8 cellular contexts compared by ENCODE assay signal in the genomic region with DNA sequence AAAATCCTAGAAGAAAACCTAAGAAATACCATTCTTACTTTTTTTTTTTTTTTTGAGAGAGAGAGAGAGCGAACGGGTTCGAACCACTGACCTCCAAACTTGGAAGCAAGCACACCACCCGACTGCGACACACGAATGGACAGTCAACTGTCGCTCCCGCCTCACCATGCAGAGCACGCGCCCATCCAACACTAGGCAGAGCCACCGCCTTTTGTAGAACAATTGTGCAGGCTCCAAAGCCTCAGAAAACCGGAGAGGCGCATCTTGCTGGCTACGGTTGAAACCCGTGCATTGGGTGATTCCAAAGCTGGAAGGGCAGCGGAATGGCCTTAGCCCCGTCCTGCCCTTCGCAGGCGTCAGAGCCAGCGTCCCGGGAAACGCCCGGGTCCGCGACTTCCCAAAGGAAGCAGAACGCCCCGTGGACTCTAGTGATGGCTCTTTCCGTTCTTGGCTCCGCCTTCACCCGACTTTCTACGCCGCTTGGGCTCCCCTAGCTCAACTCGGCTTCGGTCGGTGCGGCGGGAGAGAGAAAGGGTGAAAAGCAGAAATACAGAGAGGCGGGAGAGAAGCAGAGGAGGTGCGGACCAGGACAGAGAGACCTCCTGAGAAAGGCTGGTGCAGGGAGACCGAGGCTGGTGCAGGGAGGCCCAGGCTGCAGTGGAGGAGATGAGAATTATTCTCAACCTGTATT.
DNase-seq lines count a peak whose midpoint lies in the region; FAIRE-seq and TF ChIP-seq lines count a peak whose summit lies in the region.

No MANE protein-coding gene starts in this region.

- WGBS in tibial nerve, 2 donors = 8 to 9% methylated on average over 19 to 40 of the region's 40 CpGs

- peak; percentile 42 for DNase-seq in activated naive CD4-positive, alpha-beta T cell treated with anti-CD3 and anti-CD28 coated beads for 36 hours
- DNase-seq in activated naive CD4-positive, alpha-beta T cell (lab: John Stamatoyannopoulos, UW) = no peak
- DNase-seq in bronchial epithelial cell (ENCODE audit: low read depth) (peak; percentile 4), medulla oblongata (ENCODE audit: extremely low spot score) (peak; percentile 23), tibial nerve (ENCODE audit: low spot score in 2 of 2) (no peak), NCI-H82 treated with DMSO at 0.1 percent for 48 hours (lab: John Stamatoyannopoulos, UW; ENCODE audit: unreplicated experiment) (no peak), COLO668 (lab: John Stamatoyannopoulos, UW; ENCODE audit: unreplicated experiment) (no peak), COR-L47 (lab: John Stamatoyannopoulos, UW) (no peak)

- H3K27me3 Mint-ChIP-seq in activated naive CD4-positive, alpha-beta T cell treated with anti-CD3 and anti-CD28 coated beads for 36 hours (ENCODE audit: low read depth) = peaks cover 37% of the 10 kb centered on the region

- H3K4me3 Mint-ChIP-seq in activated naive CD4-positive, alpha-beta T cell treated with anti-CD3 and anti-CD28 coated beads for 36 hours = peak overlapping the region; percentile 84

- intact Hi-C loops in activated naive CD4-positive, alpha-beta T cell treated with anti-CD3 and anti-CD28 coated beads for 36 hours (cut with micrococcal nuclease) = loop anchor here (1.0 to 2.0 kb wide), 2 partner anchors 10 to 170 kb away; a partner anchor contains a TSS

- peak overlapping the region; percentile 39 for H3K27ac Mint-ChIP-seq in activated naive CD4-positive, alpha-beta T cell treated with anti-CD3 and anti-CD28 coated beads for 36 hours

- peaks cover 22% of the 10 kb centered on the region for H3K27me3 ChIP-seq in bronchial epithelial cell (ENCODE audit: control insufficient read depth, insufficient read depth, low read length)
- H3K27me3 ChIP-seq in tibial nerve = peaks cover 0 to 71% of the 10 kb centered on the region in 2 donors

- CTCF ChIA-PET in activated naive CD4-positive, alpha-beta T cell treated with anti-CD3 and anti-CD28 coated beads for 36 hours (lab: Charles Lee) = no interaction called here

- TF ChIP-seq CTCF in bronchial epithelial cell (IDR thresholded peaks at IDR 0.05; ENCODE audit: insufficient read depth, low read length, severe bottlenecking) (no peak), tibial nerve (IDR thresholded peaks at IDR 0.05) (no peak)

- H3K4me1 Mint-ChIP-seq in activated naive CD4-positive, alpha-beta T cell treated with anti-CD3 and anti-CD28 coated beads for 36 hours (ENCODE audit: low read depth) = peaks cover 30% of the 10 kb centered on the region

- H3K4me3 ChIP-seq in bronchial epithelial cell (ENCODE audit: low read depth, low read length) (peak overlapping the region; percentile 11), tibial nerve (peak overlapping the region in 3 of 4 donors; percentile 1 to 27 (median 25))

- no peak for FAIRE-seq in bronchial epithelial cell (lab: Jason Lieb, UNC)

- H3K36me3 ChIP-seq in bronchial epithelial cell (ENCODE audit: control insufficient read depth, insufficient read depth, low read length) (no peaks in the 10 kb centered on the region), tibial nerve (no peaks in the 10 kb centered on the region)

- H3K4me1 ChIP-seq in tibial nerve = peaks cover 0 to 15% (median 0%) of the 10 kb centered on the region in 4 donors

- no peak for TF ChIP-seq POLR2A in tibial nerve (IDR thresholded peaks at IDR 0.05)

- TF ChIP-seq EP300 in tibial nerve (IDR thresholded peaks at IDR 0.05) = no peak

- H3K27ac ChIP-seq in tibial nerve = no peak overlapping the region

- H3K36me3 Mint-ChIP-seq in activated naive CD4-positive, alpha-beta T cell treated with anti-CD3 and anti-CD28 coated beads for 36 hours (ENCODE audit: low read depth) = peaks cover 1% of the 10 kb centered on the region

- peaks cover 5% of the 10 kb centered on the region for H3K9me3 Mint-ChIP-seq in activated naive CD4-positive, alpha-beta T cell treated with anti-CD3 and anti-CD28 coated beads for 36 hours

- H3K9me3 ChIP-seq in tibial nerve = no peaks in the 10 kb centered on the region

Comparison
In these comparisons a context has a peak if more than half of its experiments do, and no peak if none do; other contexts are left out.
1. DNase-seq: peak in activated naive CD4-positive, alpha-beta T cell treated with anti-CD3 and anti-CD28 coated beads for 36 hours (single experiment), bronchial epithelial cell (single experiment) and medulla oblongata (single experiment); none in activated naive CD4-positive, alpha-beta T cell (0 of 4), tibial nerve (0 of 2), NCI-H82 treated with DMSO at 0.1 percent for 48 hours (single experiment), COLO668 (single experiment) and COR-L47 (single experiment).